ENCODE assay signal across 8 cellular contexts in genomic region chr11:78188809-78189724, GRCh38. TPM values are rescaled to one million over a fixed set of nuclear protein-coding genes. Genes with fewer than 3 reads are reported as not detected.
DNase-seq lines count a peak whose midpoint lies in the region; ATAC-seq, FAIRE-seq and TF ChIP-seq lines count a peak whose summit lies in the region.

Gene USP35, plus strand, starts transcription at chr11:78188919. Its CDS starts 7,327 bp downstream, at chr11:78196246.

- ATAC-seq in HG03520 (IDR thresholded peaks at IDR 0.05; ENCODE audit: unreplicated experiment), result no peak

- peak within 1 kb of the TSS; percentile 82 for H2AFZ ChIP-seq in parathyroid adenoma

- H3K4me2 ChIP-seq in parathyroid adenoma (ENCODE audit: low read length), result peak within 1 kb of the TSS; percentile 64

- H3K79me2 ChIP-seq in parathyroid adenoma, result peaks cover 12% of the 10 kb centered on the region

- no peak for FAIRE-seq in H54 (lab: Jason Lieb, UNC)

- no peaks in the 10 kb centered on the region for H3K9me3 ChIP-seq in SJCRH30 (replicated peaks)
- H3K9me3 ChIP-seq in parathyroid adenoma (ENCODE audit: control insufficient read depth, low read length), result no peaks in the 10 kb centered on the region

- H3K36me3 ChIP-seq in SJCRH30, result no peaks in the 10 kb centered on the region
- H3K36me3 ChIP-seq in parathyroid adenoma (ENCODE audit: control insufficient read depth, insufficient read depth, low read length), result no peaks in the 10 kb centered on the region

- no peak for TF ChIP-seq CTCF in fibroblast of mammary gland (conservative IDR thresholded peaks at IDR 0.05; ENCODE audit: control insufficient read depth, insufficient read depth, low read depth, low read length)
- TF ChIP-seq CTCF in parathyroid adenoma (IDR thresholded peaks at IDR 0.05), result no peak

- H3K27ac ChIP-seq in SJCRH30, result no peak within 1 kb of the TSS; the same call in 1 of the 2 replicates
- H3K27ac ChIP-seq in parathyroid adenoma, result peak within 1 kb of the TSS; percentile 82

- H3K9ac ChIP-seq in parathyroid adenoma, result peak within 1 kb of the TSS; percentile 37

- 0 out of 2 replicates have a peak, but pooled peaks have one; percentile 36 for TF ChIP-seq POLR2A in H54 (IDR thresholded peaks at IDR 0.05; ENCODE audit: low read depth, low read length)

- no peaks in the 10 kb centered on the region for H3K27me3 ChIP-seq in SJCRH30
- no peaks in the 10 kb centered on the region for H3K27me3 ChIP-seq in parathyroid adenoma (ENCODE audit: control insufficient read depth, insufficient read depth, low read length)

- no peak for DNase-seq in H54 (ENCODE audit: insufficient read length, low spot score)
- no peak for DNase-seq in SJCRH30
- no peak for DNase-seq in fibroblast of mammary gland (ENCODE audit: low read depth)
- no peak for DNase-seq in SKM-1 treated with dmso at 0.1 percent for 144 hours (lab: John Stamatoyannopoulos, UW; ENCODE audit: unreplicated experiment)
- DNase-seq in NCI-H2227 treated with DMSO at 0.1 percent for 48 hours (lab: John Stamatoyannopoulos, UW), result no peak
- DNase-seq in NCI-H1930 (lab: John Stamatoyannopoulos, UW), result no peak

- peak within 1 kb of the TSS; percentile 78 for H3K4me3 ChIP-seq in SJCRH30
- H3K4me3 ChIP-seq in fibroblast of mammary gland (ENCODE audit: control insufficient read depth, low read depth, low read length), result peak within 1 kb of the TSS; percentile 91
- peak within 1 kb of the TSS; percentile 87 for H3K4me3 ChIP-seq in parathyroid adenoma (ENCODE audit: low read depth, low read length)

- H3K4me1 ChIP-seq in SJCRH30, result peaks cover 12% of the 10 kb centered on the region
- peaks cover 14% of the 10 kb centered on the region for H3K4me1 ChIP-seq in parathyroid adenoma

RNA-seq across cellular contexts. Expression of gene USP35, which starts in this region (rescaled TPM):
- total RNA-seq in SJCRH30 (2014; rRNA removed; shearing (Covaris generic)), result 3.0 and 5.1 TPM in 2 replicates
